In genomic region chr3:15273214-15273613, GRCh38 we compare ENCODE assay signal across 11 cellular contexts. TPM values are rescaled to one million over a fixed set of nuclear protein-coding genes. Genes with fewer than 3 reads are reported as not detected.
A peak's percentile ranks its signal among the peaks of the same experiment; 100 is the strongest.
DNase-seq lines count a peak whose midpoint lies in the region; ATAC-seq and TF ChIP-seq lines count a peak whose summit lies in the region.
"Had no signal": no experiment of that assay in that cellular context is flagged by ENCODE, and none has a peak within 500 bp of the region (broad histone marks: within the 10 kb centered on the region; RNA-seq: fewer than 3 reads in every experiment).

No MANE protein-coding gene starts in this region.

- no peaks in the 10 kb centered on the region for H3K9me3 Mint-ChIP-seq in CD4-positive, CD25-positive, alpha-beta regulatory T cell
- no peaks in the 10 kb centered on the region for H3K9me3 Mint-ChIP-seq in IgD-negative memory B cell
- no peaks in the 10 kb centered on the region for H3K9me3 Mint-ChIP-seq in activated T-helper 2 cell treated with anti-CD3 and anti-CD28 coated beads, Interferon-gamma antibody, Interleukin-2, Interleukin-4, amounts not matched to agents 10 μg/mL and 5 μg/mL and 100 μg/mL, durations not matched to agents 14 hours and 24 hours and 36 hours
- H3K9me3 Mint-ChIP-seq in natural killer cell treated with Interleukin-12 subunit alpha and Interleukin-12 subunit beta and Interleukin-15 and Interleukin-18, amount 100 ng/mL, for 72 hours: no peaks in the 10 kb centered on the region

- H3K4me1 ChIP-seq in CD4-positive, CD25-positive, alpha-beta regulatory T cell (ENCODE audit: control insufficient read depth, insufficient read depth, low read length, poor library complexity, severe bottlenecking): peaks cover 80% of the 10 kb centered on the region
- H3K4me1 ChIP-seq in thyroid gland: peaks cover 8 to 35% of the 10 kb centered on the region in 2 donors

- TF ChIP-seq POLR2A in thyroid gland (IDR thresholded peaks at IDR 0.05): no peak

- H3K36me3 ChIP-seq in CD4-positive, CD25-positive, alpha-beta regulatory T cell (ENCODE audit: control insufficient read depth, insufficient read depth, low read length): no peaks in the 10 kb centered on the region
- peaks cover 0 to 2% of the 10 kb centered on the region in 2 donors for H3K36me3 ChIP-seq in thyroid gland

- ATAC-seq in CD4-positive, CD25-positive, alpha-beta regulatory T cell (ENCODE audit: low read depth in 2 of 2): no peak
- ATAC-seq in natural killer cell treated with Interleukin-12 subunit alpha and Interleukin-12 subunit beta and Interleukin-15 and Interleukin-18, amount 100 ng/mL, for 72 hours: no peak
- no peak for ATAC-seq in HG03108 (IDR thresholded peaks at IDR 0.05; ENCODE audit: unreplicated experiment)
- ATAC-seq: foreskin keratinocyte had no signal

- intact Hi-C loops in activated T-helper 2 cell treated with anti-CD3 and anti-CD28 coated beads, Interferon-gamma antibody, Interleukin-2, Interleukin-4, amounts not matched to agents 10 μg/mL and 5 μg/mL and 100 μg/mL, durations not matched to agents 14 hours and 24 hours and 36 hours (cut with micrococcal nuclease): no loop called here
- intact Hi-C loops in thyroid gland (cut with DNase I): no loop called here

- H3K27ac Mint-ChIP-seq in CD4-positive, CD25-positive, alpha-beta regulatory T cell: peak overlapping the region; percentile 53 to 96 (median 92)
- peak overlapping the region; percentile 78 to 98 (median 79) for H3K27ac Mint-ChIP-seq in IgD-negative memory B cell
- peak overlapping the region; percentile 44 for H3K27ac Mint-ChIP-seq in activated T-helper 2 cell treated with anti-CD3 and anti-CD28 coated beads, Interferon-gamma antibody, Interleukin-2, Interleukin-4, amounts not matched to agents 10 μg/mL and 5 μg/mL and 100 μg/mL, durations not matched to agents 14 hours and 24 hours and 36 hours
- peak overlapping the region; percentile 91 to 98 for H3K27ac Mint-ChIP-seq in natural killer cell treated with Interleukin-12 subunit alpha and Interleukin-12 subunit beta and Interleukin-15 and Interleukin-18, amount 100 ng/mL, for 72 hours

- H3K27me3 ChIP-seq in CD4-positive, CD25-positive, alpha-beta regulatory T cell (ENCODE audit: control insufficient read depth, insufficient read depth, low read length): no peaks in the 10 kb centered on the region
- H3K27me3 ChIP-seq in thyroid gland: no peaks in the 10 kb centered on the region
- H3K27me3 ChIP-seq: foreskin keratinocyte had no signal

- no peak for DNase-seq in CD4-positive, CD25-positive, alpha-beta regulatory T cell
- DNase-seq in activated T-helper 2 cell treated with anti-CD3 and anti-CD28 coated beads, Interferon-gamma antibody, Interleukin-2, Interleukin-4, amounts not matched to agents 10 μg/mL and 5 μg/mL and 100 μg/mL, durations not matched to agents 14 hours and 24 hours and 36 hours (ENCODE audit: low spot score): no peak
- no peak for DNase-seq in natural killer cell treated with Interleukin-12 subunit alpha and Interleukin-12 subunit beta and Interleukin-15 and Interleukin-18, amount 100 ng/mL, for 72 hours (ENCODE audit: low spot score)
- no peak for DNase-seq in thyroid gland
- DNase-seq in cerebellum (ENCODE audit: low spot score): no peak
- DNase-seq: foreskin keratinocyte, NCI-H2081 treated with DMSO at 0.1 percent for 48 hours, NCI-H774 had no signal

- H3K27ac ChIP-seq in CD4-positive, CD25-positive, alpha-beta regulatory T cell (ENCODE audit: insufficient read depth, low read length, poor library complexity, severe bottlenecking): peak overlapping the region; percentile 87
- peak overlapping the region in 1 of 3 donors; percentile 36 for H3K27ac ChIP-seq in thyroid gland
- H3K27ac ChIP-seq: foreskin keratinocyte, KMS-11 had no signal

- no peak overlapping the region for H3K4me3 Mint-ChIP-seq in CD4-positive, CD25-positive, alpha-beta regulatory T cell
- H3K4me3 Mint-ChIP-seq in IgD-negative memory B cell: peak overlapping the region in 2 of 4 donors; percentile 42 to 81
- no peak overlapping the region for H3K4me3 Mint-ChIP-seq in activated T-helper 2 cell treated with anti-CD3 and anti-CD28 coated beads, Interferon-gamma antibody, Interleukin-2, Interleukin-4, amounts not matched to agents 10 μg/mL and 5 μg/mL and 100 μg/mL, durations not matched to agents 14 hours and 24 hours and 36 hours (ENCODE audit: low read depth)
- peak overlapping the region; percentile 82 for H3K4me3 Mint-ChIP-seq in natural killer cell treated with Interleukin-12 subunit alpha and Interleukin-12 subunit beta and Interleukin-15 and Interleukin-18, amount 100 ng/mL, for 72 hours

- H3K4me3 ChIP-seq in CD4-positive, CD25-positive, alpha-beta regulatory T cell (ENCODE audit: low read depth, low read length): no peak overlapping the region
- no peak overlapping the region for H3K4me3 ChIP-seq in thyroid gland (replicated peaks in 1 of 3)

- H3K4me1 Mint-ChIP-seq in CD4-positive, CD25-positive, alpha-beta regulatory T cell: peaks cover 15 to 92% (median 63%) of the 10 kb centered on the region in 4 donors
- H3K4me1 Mint-ChIP-seq in IgD-negative memory B cell: peaks cover 52 to 71% (median 56%) of the 10 kb centered on the region in 3 donors
- peaks cover 59% of the 10 kb centered on the region for H3K4me1 Mint-ChIP-seq in activated T-helper 2 cell treated with anti-CD3 and anti-CD28 coated beads, Interferon-gamma antibody, Interleukin-2, Interleukin-4, amounts not matched to agents 10 μg/mL and 5 μg/mL and 100 μg/mL, durations not matched to agents 14 hours and 24 hours and 36 hours (ENCODE audit: low read depth)
- H3K4me1 Mint-ChIP-seq in natural killer cell treated with Interleukin-12 subunit alpha and Interleukin-12 subunit beta and Interleukin-15 and Interleukin-18, amount 100 ng/mL, for 72 hours (ENCODE audit: low read depth in 2 of 2): peaks cover 83 to 86% of the 10 kb centered on the region in 2 donors

- H3K36me3 Mint-ChIP-seq in CD4-positive, CD25-positive, alpha-beta regulatory T cell: peaks cover 4% of the 10 kb centered on the region
- H3K36me3 Mint-ChIP-seq in IgD-negative memory B cell: peaks cover 4% of the 10 kb centered on the region
- peaks cover 14% of the 10 kb centered on the region for H3K36me3 Mint-ChIP-seq in activated T-helper 2 cell treated with anti-CD3 and anti-CD28 coated beads, Interferon-gamma antibody, Interleukin-2, Interleukin-4, amounts not matched to agents 10 μg/mL and 5 μg/mL and 100 μg/mL, durations not matched to agents 14 hours and 24 hours and 36 hours (ENCODE audit: low read depth)
- peaks cover 22% of the 10 kb centered on the region for H3K36me3 Mint-ChIP-seq in natural killer cell treated with Interleukin-12 subunit alpha and Interleukin-12 subunit beta and Interleukin-15 and Interleukin-18, amount 100 ng/mL, for 72 hours

- no peaks in the 10 kb centered on the region for H3K9me3 ChIP-seq in CD4-positive, CD25-positive, alpha-beta regulatory T cell (ENCODE audit: control insufficient read depth in 2 of 2, low read length in 2 of 2)
- H3K9me3 ChIP-seq in thyroid gland: no peaks in the 10 kb centered on the region

- TF ChIP-seq CTCF in thyroid gland (IDR thresholded peaks at IDR 0.05): no peak

- H3K27me3 Mint-ChIP-seq in CD4-positive, CD25-positive, alpha-beta regulatory T cell: peaks cover 4% of the 10 kb centered on the region
- no peaks in the 10 kb centered on the region for H3K27me3 Mint-ChIP-seq in IgD-negative memory B cell
- no peaks in the 10 kb centered on the region for H3K27me3 Mint-ChIP-seq in activated T-helper 2 cell treated with anti-CD3 and anti-CD28 coated beads, Interferon-gamma antibody, Interleukin-2, Interleukin-4, amounts not matched to agents 10 μg/mL and 5 μg/mL and 100 μg/mL, durations not matched to agents 14 hours and 24 hours and 36 hours (ENCODE audit: low read depth)
- no peaks in the 10 kb centered on the region for H3K27me3 Mint-ChIP-seq in natural killer cell treated with Interleukin-12 subunit alpha and Interleukin-12 subunit beta and Interleukin-15 and Interleukin-18, amount 100 ng/mL, for 72 hours

- 76 to 85% methylated on average over 5 of the region's 5 CpGs for WGBS in thyroid gland, 2 donors

RNA-seq across cellular contexts. Expression of gene SH3BP5, which starts 59.2 kb away (rescaled TPM):
- total RNA-seq in CD4-positive, CD25-positive, alpha-beta regulatory T cell: 68.6 TPM
- 10 to 100 TPM; 24.7 to 40.1 (median 31.6) TPM for polyA plus RNA-seq in CD4-positive, CD25-positive, alpha-beta regulatory T cell
- 117 TPM for polyA plus RNA-seq in IgD-negative memory B cell
- total RNA-seq in activated T-helper 2 cell treated with anti-CD3 and anti-CD28 coated beads, Interferon-gamma antibody, Interleukin-2, Interleukin-4, amounts not matched to agents 10 μg/mL and 5 μg/mL and 100 μg/mL, durations not matched to agents 14 hours and 24 hours and 36 hours: 14.8 and 15.0 TPM in 2 replicates
- 100 to 1,000 TPM in 1 of 2 donors, 10 to 100 TPM in 1; 58.5 to 165 TPM for total RNA-seq in natural killer cell treated with Interleukin-12 subunit alpha and Interleukin-12 subunit beta and Interleukin-15 and Interleukin-18, amount 100 ng/mL, for 72 hours
- total RNA-seq in thyroid gland (10 to 100 TPM; 60.2 to 90.4 (median 82.0) TPM), cerebellum (58.1 TPM)

Comparison
In these comparisons a context has a peak if more than half of its experiments do, and no peak if none do; other contexts are left out.
1. H3K27ac Mint-ChIP-seq: peak in every context shown above with its lines; median percentile 94 in natural killer cell treated with Interleukin-12 subunit alpha and Interleukin-12 subunit beta and Interleukin-15 and Interleukin-18, amount 100 ng/mL, for 72 hours; 92 in CD4-positive, CD25-positive, alpha-beta regulatory T cell; 79 in IgD-negative memory B cell; 44 in activated T-helper 2 cell treated with anti-CD3 and anti-CD28 coated beads, Interferon-gamma antibody, Interleukin-2, Interleukin-4, amounts not matched to agents 10 μg/mL and 5 μg/mL and 100 μg/mL, durations not matched to agents 14 hours and 24 hours and 36 hours.